19 cellular contexts compared by ENCODE assay signal in genomic region chr3:31252216-31253185, GRCh38.
DNase-seq lines count a peak whose midpoint lies in the region; ATAC-seq lines count a peak whose summit lies in the region.
"Had no signal": no experiment of that assay in that cellular context is flagged by ENCODE, and none has a peak within 500 bp of the region (broad histone marks: within the 10 kb centered on the region; RNA-seq: fewer than 3 reads in every experiment).

No MANE protein-coding gene starts in this region.

- peaks cover 19% of the 10 kb centered on the region for H3K36me3 Mint-ChIP-seq in activated T-helper 2 cell treated with anti-CD3 and anti-CD28 coated beads, Interferon-gamma antibody, Interleukin-2, Interleukin-4, amounts not matched to agents 10 μg/mL and 5 μg/mL and 100 μg/mL, durations not matched to agents 14 hours and 24 hours and 36 hours (ENCODE audit: low read depth)
- H3K36me3 Mint-ChIP-seq in T-helper 17 cell (ENCODE audit: low read depth), result peaks cover 2% of the 10 kb centered on the region

- H3K9me3 Mint-ChIP-seq in activated T-helper 2 cell treated with anti-CD3 and anti-CD28 coated beads, Interferon-gamma antibody, Interleukin-2, Interleukin-4, amounts not matched to agents 10 μg/mL and 5 μg/mL and 100 μg/mL, durations not matched to agents 14 hours and 24 hours and 36 hours, result peaks cover 25% of the 10 kb centered on the region

- no peak for DNase-seq in activated CD4-positive, CD25-positive, alpha-beta regulatory T cell treated with anti-CD3 and anti-CD28 coated beads, Interleukin-2, amount 50 U/mL, for 72 hours
- DNase-seq in activated T-helper 2 cell treated with anti-CD3 and anti-CD28 coated beads, Interferon-gamma antibody, Interleukin-2, Interleukin-4, amounts not matched to agents 10 μg/mL and 5 μg/mL and 100 μg/mL, durations not matched to agents 14 hours and 24 hours and 36 hours (ENCODE audit: low spot score), result no peak
- DNase-seq in T-helper 17 cell (no peak), NCI-H2171 (lab: John Stamatoyannopoulos, UW) (no peak)
- DNase-seq: activated effector memory CD4-positive, alpha-beta T cell treated with anti-CD3 and anti-CD28 coated beads, Interleukin-2, amount 50 U/mL, for 16 hours; brain microvascular endothelial cell; C1 segment of cervical spinal cord; DMS153; NCI-H1694 treated with DMSO at 0.1 percent for 48 hours; NCI-H446; nucleus accumbens; stimulated activated CD4-positive, alpha-beta T cell treated with anti-CD3 and anti-CD28 coated beads, Interleukin-2, amount 100 ng/mL, for 48 hours had no signal

- H3K4me3 Mint-ChIP-seq in activated T-helper 2 cell treated with anti-CD3 and anti-CD28 coated beads, Interferon-gamma antibody, Interleukin-2, Interleukin-4, amounts not matched to agents 10 μg/mL and 5 μg/mL and 100 μg/mL, durations not matched to agents 14 hours and 24 hours and 36 hours (ENCODE audit: low read depth), result no peak overlapping the region
- no peak overlapping the region for H3K4me3 Mint-ChIP-seq in T-helper 17 cell

- peak; percentile 73 to 77 for ATAC-seq in activated CD4-positive, CD25-positive, alpha-beta regulatory T cell treated with anti-CD3 and anti-CD28 coated beads, Interleukin-2, amount 50 U/mL, for 24 hours
- peak; percentile 33 for ATAC-seq in GM19025 (IDR thresholded peaks at IDR 0.05; ENCODE audit: low read depth, unreplicated experiment)
- peak; percentile 30 for ATAC-seq in HG02870 (IDR thresholded peaks at IDR 0.05; ENCODE audit: unreplicated experiment)
- no peak for ATAC-seq in T-helper 17 cell
- no peak for ATAC-seq in HG03139 (IDR thresholded peaks at IDR 0.05; ENCODE audit: unreplicated experiment)
- ATAC-seq: sciatic nerve had no signal

- intact Hi-C loops in activated T-helper 2 cell treated with anti-CD3 and anti-CD28 coated beads, Interferon-gamma antibody, Interleukin-2, Interleukin-4, amounts not matched to agents 10 μg/mL and 5 μg/mL and 100 μg/mL, durations not matched to agents 14 hours and 24 hours and 36 hours (cut with micrococcal nuclease), result loop anchor here (1.0 to 10.0 kb wide), 9 partner anchors 22 to 598 kb away; partner anchors contain the start of gene STT3B

- H3K9me3 ChIP-seq in T-helper 17 cell (ENCODE audit: control insufficient read depth, low read length, poor library complexity, severe bottlenecking), result no peaks in the 10 kb centered on the region
- H3K9me3 ChIP-seq: HAP-1, tibial nerve had no signal

- H3K27me3 Mint-ChIP-seq in activated T-helper 2 cell treated with anti-CD3 and anti-CD28 coated beads, Interferon-gamma antibody, Interleukin-2, Interleukin-4, amounts not matched to agents 10 μg/mL and 5 μg/mL and 100 μg/mL, durations not matched to agents 14 hours and 24 hours and 36 hours (ENCODE audit: low read depth), result no peaks in the 10 kb centered on the region
- no peaks in the 10 kb centered on the region for H3K27me3 Mint-ChIP-seq in T-helper 17 cell

- H3K27ac Mint-ChIP-seq in activated T-helper 2 cell treated with anti-CD3 and anti-CD28 coated beads, Interferon-gamma antibody, Interleukin-2, Interleukin-4, amounts not matched to agents 10 μg/mL and 5 μg/mL and 100 μg/mL, durations not matched to agents 14 hours and 24 hours and 36 hours, result peak overlapping the region; percentile 55
- no peak overlapping the region for H3K27ac Mint-ChIP-seq in T-helper 17 cell

- peaks cover 57% of the 10 kb centered on the region for H3K4me1 Mint-ChIP-seq in activated T-helper 2 cell treated with anti-CD3 and anti-CD28 coated beads, Interferon-gamma antibody, Interleukin-2, Interleukin-4, amounts not matched to agents 10 μg/mL and 5 μg/mL and 100 μg/mL, durations not matched to agents 14 hours and 24 hours and 36 hours (ENCODE audit: low read depth)
- H3K4me1 Mint-ChIP-seq in T-helper 17 cell, result peaks cover 22% of the 10 kb centered on the region

Comparison
In these comparisons a context has a peak if more than half of its experiments do, and no peak if none do; other contexts are left out.
1. ATAC-seq: peak in activated CD4-positive, CD25-positive, alpha-beta regulatory T cell treated with anti-CD3 and anti-CD28 coated beads, Interleukin-2, amount 50 U/mL, for 24 hours (2 of 2), GM19025 (single experiment) and HG02870 (single experiment); none in T-helper 17 cell (single experiment) and HG03139 (single experiment).